ENCODE assay signal across 8 cellular contexts in the genomic region with DNA sequence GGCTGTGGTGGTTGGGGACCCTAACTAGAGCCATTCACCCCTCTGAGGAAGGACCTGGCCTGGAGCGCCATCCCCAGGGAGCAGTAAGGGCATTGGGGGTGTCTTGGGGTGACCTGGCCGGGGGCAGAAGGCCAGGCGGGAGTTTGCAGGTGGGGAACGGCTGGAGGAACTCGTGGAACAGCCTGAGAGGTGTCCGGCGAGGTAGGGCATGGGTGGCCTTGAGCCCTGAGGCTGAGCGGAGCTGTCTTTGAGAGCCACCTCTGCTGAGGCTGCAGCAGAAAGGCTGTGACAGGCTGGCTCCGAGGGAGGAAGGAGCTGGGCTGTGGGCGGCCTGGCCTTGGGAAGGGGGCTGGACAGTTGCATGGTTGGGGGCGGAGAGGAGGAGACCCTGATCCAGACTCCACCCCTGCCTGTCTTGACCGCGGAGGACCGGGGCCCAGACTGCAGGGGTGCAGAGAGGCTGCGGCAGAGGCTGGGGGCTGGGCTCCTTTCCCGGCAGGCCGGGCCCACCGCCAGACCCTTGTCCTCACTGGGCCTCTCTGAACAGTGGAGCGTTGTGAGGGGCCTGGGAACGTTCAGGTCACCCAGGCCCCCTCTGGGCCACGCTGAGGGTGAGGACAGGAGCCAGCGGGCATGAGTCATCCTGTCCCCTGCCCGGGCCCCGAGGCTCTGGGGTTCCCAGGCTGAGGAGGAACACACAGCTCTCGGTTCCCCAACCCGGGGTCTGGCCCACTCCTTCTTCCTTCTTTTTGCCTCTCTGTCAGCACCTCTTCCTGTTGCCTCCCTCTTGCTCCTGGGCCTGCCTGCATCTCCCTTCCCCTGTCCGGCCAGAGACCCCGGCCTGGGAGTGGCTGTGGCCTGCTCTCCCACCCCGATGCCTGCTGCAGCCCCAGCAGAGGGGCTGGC. TPM values are rescaled to one million over a fixed set of nuclear protein-coding genes. Genes with fewer than 3 reads are reported as not detected.
A peak's percentile ranks its signal among the peaks of the same experiment; 100 is the strongest.
DNase-seq lines count a peak whose midpoint lies in the region; ATAC-seq and TF ChIP-seq lines count a peak whose summit lies in the region.

No MANE protein-coding gene starts in this region.

- ATAC-seq in HG02571 (IDR thresholded peaks at IDR 0.05; ENCODE audit: unreplicated experiment): peak; percentile 46

- TF ChIP-seq POLR2A in uterus (IDR thresholded peaks at IDR 0.05): no peak

- H3K27me3 ChIP-seq in muscle layer of duodenum (ENCODE audit: low read depth, low read length) (no peaks in the 10 kb centered on the region), uterus (no peaks in the 10 kb centered on the region)

- H3K4me1 ChIP-seq in muscle layer of duodenum (ENCODE audit: control insufficient read depth in 1 of 2, insufficient read depth in 2 of 2, low read length in 2 of 2) (peaks cover 5 to 74% of the 10 kb centered on the region in 2 donors), uterus (peaks cover 0 to 8% of the 10 kb centered on the region in 2 donors)

- H3K9me3 ChIP-seq in muscle layer of duodenum (ENCODE audit: control insufficient read depth in 1 of 2, low read length in 2 of 2) (no peaks in the 10 kb centered on the region), uterus (no peaks in the 10 kb centered on the region)

- TF ChIP-seq CTCF in uterus (IDR thresholded peaks at IDR 0.05): no peak

- peak overlapping the region; percentile 83 for H3K27ac ChIP-seq in epithelial cell of prostate
- peak overlapping the region; percentile 51 for H3K27ac ChIP-seq in muscle layer of duodenum (ENCODE audit: low read length)
- peak overlapping the region; percentile 74 to 84 for H3K27ac ChIP-seq in uterus

- H3K36me3 ChIP-seq in muscle layer of duodenum (ENCODE audit: control insufficient read depth in 1 of 2, insufficient read depth in 2 of 2, low read length in 2 of 2) (no peaks in the 10 kb centered on the region), uterus (no peaks in the 10 kb centered on the region)

- DNase-seq in ELR (ENCODE audit: low read depth) (peak; percentile 49), SW480 (ENCODE audit: low spot score) (peak; percentile 39), epithelial cell of prostate (ENCODE audit: low read depth, low spot score) (no peak), uterus (peak; percentile 51 to 74), NCI-H2029 treated with DMSO at 0.1 percent for 48 hours (lab: John Stamatoyannopoulos, UW) (no peak), NCI-H2081 treated with DMSO at 0.1 percent for 48 hours (lab: John Stamatoyannopoulos, UW) (no peak)

- H3K4me3 ChIP-seq in muscle layer of duodenum (ENCODE audit: low read depth in 1 of 2, low read length in 2 of 2): peak overlapping the region; percentile 11 to 49
- peak overlapping the region in 1 of 2 donors; percentile 13 for H3K4me3 ChIP-seq in uterus

- intact Hi-C loops in uterus (cut with DNase I; ENCODE audit: low total_unique reads): no loop called here

RNA-seq across cellular contexts. Expression of a gene that starts 8.1 kb away (rescaled TPM):
- 10 to 100 TPM in 3 of 4 donors, 1 to 10 TPM in 1; 6.4 to 50.0 (median 29.3) TPM for total RNA-seq in uterus

RNA-seq across cellular contexts. Expression of a gene that starts 42.7 kb away (rescaled TPM):
- total RNA-seq in uterus: 100 to 1,000 TPM; 161 to 403 (median 225) TPM

RNA-seq across cellular contexts. Expression of a gene that starts 44.8 kb away (rescaled TPM):
- total RNA-seq in uterus: 10 to 100 TPM; 27.6 to 50.0 (median 36.1) TPM

Comparison
In these comparisons a context has a peak if more than half of its experiments do, and no peak if none do; other contexts are left out.
1. DNase-seq: peak in ELR (single experiment), SW480 (single experiment) and uterus (2 of 2); none in epithelial cell of prostate (single experiment), NCI-H2029 treated with DMSO at 0.1 percent for 48 hours (single experiment) and NCI-H2081 treated with DMSO at 0.1 percent for 48 hours (single experiment).
2. Peak in every context shown above with its lines, with median percentiles within 50 percentile points of each other: H3K27ac ChIP-seq.